ENCODE assay signal across 14 cellular contexts in genomic region chr10:116080553-116080952, GRCh38.
DNase-seq lines count a peak whose midpoint lies in the region; TF ChIP-seq lines count a peak whose summit lies in the region.
"Had no signal": no experiment of that assay in that cellular context is flagged by ENCODE, and none has a peak within 500 bp of the region (broad histone marks: within the 10 kb centered on the region; RNA-seq: fewer than 3 reads in every experiment).

No MANE protein-coding gene starts in this region.

- no peak overlapping the region for H3K4me3 Mint-ChIP-seq in neural progenitor cell
- H3K4me3 Mint-ChIP-seq: activated T-cell treated with anti-CD3 and anti-CD28 coated beads, Interleukin-2, amount 50 U/mL, for 4 hours had no signal

- H3K4me1 Mint-ChIP-seq in neural progenitor cell: peaks cover 13% of the 10 kb centered on the region

- H3K27me3 Mint-ChIP-seq in neural progenitor cell (ENCODE audit: insufficient read depth, low read depth): peaks cover 4% of the 10 kb centered on the region

- H3K27me3 ChIP-seq in GM23248 (replicated peaks; ENCODE audit: insufficient read depth) (no peaks in the 10 kb centered on the region), MG63 (no peaks in the 10 kb centered on the region), neural progenitor cell (no peaks in the 10 kb centered on the region)
- H3K27me3 ChIP-seq: gastrocnemius medialis had no signal

- WGBS in GM23248 (ENCODE audit: low coverage in 1 of 2, low lambda C conversion rate in 2 of 2, missing lambda C conversion rate in 2 of 2), 2 experiments: 62 to 63% methylated on average over 4 of the region's 4 CpGs

- H3K9me3 Mint-ChIP-seq in neural progenitor cell: no peaks in the 10 kb centered on the region
- H3K9me3 Mint-ChIP-seq: activated T-cell treated with anti-CD3 and anti-CD28 coated beads, Interleukin-2, amount 50 U/mL, for 4 hours had no signal

- peak overlapping the region; percentile 63 for H3K27ac Mint-ChIP-seq in neural progenitor cell

- H4K20me1 ChIP-seq in GM23248 (ENCODE audit: insufficient read depth) (no peaks in the 10 kb centered on the region), neural progenitor cell (ENCODE audit: low read depth) (no peaks in the 10 kb centered on the region)

- H2AFZ ChIP-seq in GM23248 (no peak overlapping the region), neural progenitor cell (replicated peaks) (no peak overlapping the region)

- H3K9me2 ChIP-seq in GM23248 (ENCODE audit: insufficient read depth): no peaks in the 10 kb centered on the region

- H3K4me3 ChIP-seq in GM23248 (no peak overlapping the region), MG63 (no peak overlapping the region), neural progenitor cell (no peak overlapping the region)
- H3K4me3 ChIP-seq: gastrocnemius medialis had no signal

- no peaks in the 10 kb centered on the region for H3K36me3 Mint-ChIP-seq in neural progenitor cell

- no peak for TF ChIP-seq CTCF in neural progenitor cell (IDR thresholded peaks at IDR 0.05)

- H3F3A ChIP-seq in GM23248 (ENCODE audit: insufficient read depth): no peaks in the 10 kb centered on the region
- H3F3A ChIP-seq in neural progenitor cell (ENCODE audit: low read depth): no peaks in the 10 kb centered on the region

- in situ Hi-C loops in GM23248 (cut with MboI): no loop called here

- H3K79me2 ChIP-seq in GM23248 (ENCODE audit: insufficient read depth): no peaks in the 10 kb centered on the region
- no peaks in the 10 kb centered on the region for H3K79me2 ChIP-seq in neural progenitor cell (ENCODE audit: low read depth)

- no peaks in the 10 kb centered on the region for H3K36me3 ChIP-seq in GM23248 (ENCODE audit: low read depth)
- no peaks in the 10 kb centered on the region for H3K36me3 ChIP-seq in MG63
- H3K36me3 ChIP-seq in neural progenitor cell: no peaks in the 10 kb centered on the region
- H3K36me3 ChIP-seq: gastrocnemius medialis had no signal

- H3K4me2 ChIP-seq in GM23248 (ENCODE audit: unreplicated experiment) (no peak overlapping the region), neural progenitor cell (no peak overlapping the region)

- H3K9ac ChIP-seq in GM23248 (no peak overlapping the region), neural progenitor cell (no peak overlapping the region)

- no peaks in the 10 kb centered on the region for H3K9me3 ChIP-seq in GM23248 (ENCODE audit: low read depth)
- H3K9me3 ChIP-seq in MG63: no peaks in the 10 kb centered on the region
- no peaks in the 10 kb centered on the region for H3K9me3 ChIP-seq in neural progenitor cell (ENCODE audit: low read depth)
- H3K9me3 ChIP-seq: gastrocnemius medialis had no signal

- peaks cover 6% of the 10 kb centered on the region; the same call in 1 of the 2 replicates for H3K4me1 ChIP-seq in GM23248 (ENCODE audit: insufficient read depth)
- H3K4me1 ChIP-seq in neural progenitor cell: peaks cover 8% of the 10 kb centered on the region
- H3K4me1 ChIP-seq: gastrocnemius medialis had no signal

- H3K27ac ChIP-seq in GM23248 (no peak overlapping the region), neural progenitor cell (no peak overlapping the region)
- H3K27ac ChIP-seq: gastrocnemius medialis had no signal

- DNase-seq in GM23248 (peak; percentile 35), MG63 (peak; percentile 85), dermis blood vessel endothelial cell (peak; percentile 15), neural progenitor cell (ENCODE audit: low spot score) (no peak), germinal center (ENCODE audit: low spot score) (no peak), middle frontal gyrus (ENCODE audit: extremely low spot score, low spot score) (no peak)
- DNase-seq in NK-92 treated with Interleukin-12 subunit alpha and Interleukin-12 subunit beta, amount 100 ng/mL, for 24 hours (lab: John Stamatoyannopoulos, UW): no peak
- DNase-seq: activated T-cell treated with anti-CD3 and anti-CD28 coated beads, Interleukin-2, amount 50 U/mL, for 4 hours; gastrocnemius medialis; NCI-H2081; NCI-H526; posterior cingulate gyrus; Right ventricle myocardium superior; stimulated activated naive CD4-positive, alpha-beta T cell had no signal

Comparison
In these comparisons a context has a peak if more than half of its experiments do, and no peak if none do; other contexts are left out.
1. DNase-seq: peak in GM23248 (single experiment), MG63 (single experiment) and dermis blood vessel endothelial cell (single experiment); none in neural progenitor cell (single experiment), germinal center (single experiment), middle frontal gyrus (single experiment) and NK-92 treated with Interleukin-12 subunit alpha and Interleukin-12 subunit beta, amount 100 ng/mL, for 24 hours (single experiment).